In genomic region chr17:13761221-13761620, GRCh38 we compare ENCODE assay signal across 28 cellular contexts.
"Had no signal": no experiment of that assay in that cellular context is flagged by ENCODE, and none has a peak within 500 bp of the region (broad histone marks: within the 10 kb centered on the region; RNA-seq: fewer than 3 reads in every experiment).

No MANE protein-coding gene starts in this region.

- H3K4me3 ChIP-seq: neural progenitor cell, ovary, psoas muscle, skin epidermis, smooth muscle cell, spleen, suprapubic skin, testis, tibial artery, transverse colon, upper lobe of right lung, uterus had no signal

- H3K36me3 ChIP-seq: neural progenitor cell, ovary, spleen, suprapubic skin, tibial artery, transverse colon, upper lobe of right lung, uterus had no signal

- ATAC-seq: natural killer cell; psoas muscle; right cardiac atrium; sciatic nerve; stimulated activated memory B cell treated with anti-CD40 and anti-IgM and Interleukin-4, amounts not matched to agents 10 μg/mL and 1 μg/mL and 100 μg/mL, for 72 hours; stimulated activated naive CD8-positive, alpha-beta T cell treated with anti-CD3 and anti-CD28 coated beads, Interleukin-15, amount 100 ng/mL, for 72 hours; stimulated activated naive CD8-positive, alpha-beta T cell treated with anti-CD3 and anti-CD28 coated beads, Interleukin-15, Interleukin-2, amounts not matched to agents 100 U/mL and 50 U/mL, for 24 hours; upper lobe of right lung had no signal

- H2AFZ ChIP-seq: neural progenitor cell, parathyroid adenoma had no signal

- H3K79me2 ChIP-seq: parathyroid adenoma had no signal

- H3K27me3 ChIP-seq: neural progenitor cell, ovary, suprapubic skin, testis, tibial artery, transverse colon, upper lobe of right lung, uterus had no signal

- DNase-seq: natural killer cell; occipital lobe; ovary; posterior cingulate gyrus; psoas muscle; right cardiac atrium; spleen; stimulated activated CD4-positive, alpha-beta T cell treated with anti-CD3 and anti-CD28 coated beads, Interleukin-12 subunit alpha, Interleukin-12 subunit beta, amount 100 ng/mL, for 4 hours; stimulated activated CD4-positive, alpha-beta T cell treated with anti-CD3 and anti-CD28 coated beads, Interleukin-1b, Interleukin-23, amount 100 ng/mL, for 48 hours; stimulated activated CD4-positive, alpha-beta T cell treated with anti-CD3 and anti-CD28 coated beads, Interleukin-4, amount 100 ng/mL, for 1 hour; stimulated activated CD4-positive, alpha-beta T cell treated with anti-CD3 and anti-CD28 coated beads, Interleukin-4, amount 100 ng/mL, for 4 hours; stimulated activated CD8-positive, alpha-beta memory T cell treated with anti-CD3 and anti-CD28 coated beads, Interleukin-4, amount 100 ng/mL, for 48 hours; stimulated activated naive CD4-positive, alpha-beta T cell; stimulated activated naive CD8-positive, alpha-beta T cell treated with anti-CD3 and anti-CD28 coated beads, Interleukin-15, amount 100 ng/mL, for 72 hours; stimulated activated naive CD8-positive, alpha-beta T cell treated with anti-CD3 and anti-CD28 coated beads, Interleukin-15, Interleukin-2, amounts not matched to agents 100 U/mL and 50 U/mL, for 24 hours; substantia nigra; testis; tibial artery; transverse colon; upper lobe of right lung; uterus had no signal

- H3K9ac ChIP-seq: neural progenitor cell, parathyroid adenoma had no signal

- H3K4me1 ChIP-seq: neural progenitor cell, parathyroid adenoma, psoas muscle, spleen, suprapubic skin, testis, tibial artery, transverse colon, upper lobe of right lung, uterus had no signal

- H3K4me2 ChIP-seq: neural progenitor cell, smooth muscle cell had no signal

- H3K27ac ChIP-seq: neural progenitor cell, ovary, parathyroid adenoma, psoas muscle, skin epidermis, spleen, suprapubic skin, testis, tibial artery, transverse colon, upper lobe of right lung, uterus had no signal

- H3K9me3 ChIP-seq: ovary, psoas muscle, spleen, suprapubic skin, testis, tibial artery, transverse colon, upper lobe of right lung, uterus had no signal
